Comparison of ENCODE assay signal across 8 cellular contexts in genomic region chr5:10354048-10354872, GRCh38. TPM values are rescaled to one million over a fixed set of nuclear protein-coding genes. Genes with fewer than 3 reads are reported as not detected.
DNase-seq lines count a peak whose midpoint lies in the region; ATAC-seq, FAIRE-seq and TF ChIP-seq lines count a peak whose summit lies in the region.

No MANE protein-coding gene starts in this region.

- peaks cover 17% of the 10 kb centered on the region for H3K4me1 ChIP-seq in endothelial cell of umbilical vein (ENCODE audit: control insufficient read depth, extremely low read depth, insufficient read depth, low read length)
- peaks cover 25% of the 10 kb centered on the region for H3K4me1 ChIP-seq in testis

- no peaks in the 10 kb centered on the region for H3K36me3 ChIP-seq in endothelial cell of umbilical vein (ENCODE audit: control insufficient read depth in 2 of 2, extremely low read depth in 1 of 2, insufficient read depth in 2 of 2, low read length in 2 of 2)
- no peaks in the 10 kb centered on the region for H3K36me3 ChIP-seq in testis (ENCODE audit: low read depth, missing control alignments)

- TSS peak; percentile 43 for BruUV-seq in endothelial cell of umbilical vein (replicated peaks; lab: Mats Ljungman, UMichigan)

- peak overlapping the region; percentile 97 for H3K27ac Mint-ChIP-seq in activated CD4-positive, alpha-beta memory T cell treated with anti-CD3 and anti-CD28 coated beads, Interleukin-2, amount 10 ng/mL, durations not matched to agents 7 days and 5 days

- FAIRE-seq in endothelial cell of umbilical vein (lab: Jason Lieb, UNC) = peak; percentile 72

- H3K4me3 Mint-ChIP-seq in activated CD4-positive, alpha-beta memory T cell treated with anti-CD3 and anti-CD28 coated beads, Interleukin-2, amount 10 ng/mL, durations not matched to agents 7 days and 5 days = peak overlapping the region; percentile 99

- H3K4me3 ChIP-seq in endothelial cell of umbilical vein (replicated peaks in 1 of 3; ENCODE audit: insufficient read depth in 1 of 3, low read depth in 1 of 3, low read length in 3 of 3) (peak overlapping the region; percentile 47 to 94 (median 72)), testis (peak overlapping the region; percentile 98 to 99)

- peak overlapping the region; percentile 96 for H3K9ac ChIP-seq in endothelial cell of umbilical vein (replicated peaks; ENCODE audit: extremely low read depth, insufficient read depth, low read length)

- dilution Hi-C loops in endothelial cell of umbilical vein (cut with MboI; ENCODE audit: extremely low pct_ligation_motif_present, low sequenced_read_pairs) = no loop called here

- WGBS in testis, 2 donors = 1 to 2% methylated on average over 37 to 45 of the region's 54 CpGs

- H3K27ac ChIP-seq in endothelial cell of umbilical vein (ENCODE audit: insufficient read depth, low read depth, low read length) (peak overlapping the region; percentile 85), testis (peak overlapping the region; percentile 99)

- TF ChIP-seq POLR2A in endothelial cell of umbilical vein (IDR thresholded peaks at IDR 0.05; ENCODE audit: low read depth, low read length) (no peak), testis (IDR thresholded peaks at IDR 0.05) (no peak)

- intact Hi-C loops in endothelial cell of umbilical vein (cut with micrococcal nuclease) = no loop called here
- intact Hi-C loops in testis (cut with DNase I; ENCODE audit: low total_unique reads) = no loop called here

- H3K79me2 ChIP-seq in endothelial cell of umbilical vein (ENCODE audit: control insufficient read depth, insufficient read depth, low read length) = peaks cover 57% of the 10 kb centered on the region

- no peaks in the 10 kb centered on the region for H3K9me3 ChIP-seq in endothelial cell of umbilical vein (replicated peaks; ENCODE audit: control insufficient read depth, insufficient read depth, low read length)
- no peaks in the 10 kb centered on the region for H3K9me3 ChIP-seq in testis

- CTCF ChIA-PET in activated CD4-positive, alpha-beta memory T cell treated with anti-CD3 and anti-CD28 coated beads, Interleukin-2, amount 10 ng/mL, durations not matched to agents 7 days and 5 days (lab: Charles Lee) = interaction anchor here (1.1 to 3.1 kb wide), 12 partner anchors 10 to 281 kb away, joined by 3 to 19 read pairs (median 4); partner anchors contain the start of genes ATPSCKMT and CCT5
- CTCF ChIA-PET in endothelial cell of umbilical vein (lab: Charles Lee) = interaction anchor here (1.0 to 2.4 kb wide), 6 partner anchors 10 to 70 kb away, joined by 3 to 28 read pairs (median 4); no protein-coding TSS in a partner anchor

- H4K20me1 ChIP-seq in endothelial cell of umbilical vein (replicated peaks; ENCODE audit: control insufficient read depth, extremely low read depth, insufficient read depth, low read length) = peaks cover 20% of the 10 kb centered on the region

- H3K27me3 Mint-ChIP-seq in activated CD4-positive, alpha-beta memory T cell treated with anti-CD3 and anti-CD28 coated beads, Interleukin-2, amount 10 ng/mL, durations not matched to agents 7 days and 5 days = no peaks in the 10 kb centered on the region

- no peak for TF ChIP-seq CTCF in endothelial cell of umbilical vein (IDR thresholded peaks at IDR 0.05; ENCODE audit: extremely low read depth in 1 of 2, insufficient read depth in 1 of 2, low read depth in 1 of 2, low read length in 2 of 2)
- no peak for TF ChIP-seq CTCF in testis (IDR thresholded peaks at IDR 0.05)

- H3K4me1 Mint-ChIP-seq in activated CD4-positive, alpha-beta memory T cell treated with anti-CD3 and anti-CD28 coated beads, Interleukin-2, amount 10 ng/mL, durations not matched to agents 7 days and 5 days = peaks cover 40% of the 10 kb centered on the region

- DNase-seq in NCI-H1694 treated with DMSO at 0.1 percent for 48 hours (lab: John Stamatoyannopoulos, UW) (peak; percentile 31), NCI-H1694 (lab: John Stamatoyannopoulos, UW) (no peak), NCI-H446 treated with DMSO at 0.1 percent for 48 hours (lab: John Stamatoyannopoulos, UW) (peak; percentile 41), endothelial cell of umbilical vein (ENCODE audit: low read depth, low spot score) (peak; percentile 74), myocyte (ENCODE audit: low read depth) (peak; percentile 39), testis (peak; percentile 54)
- peak; percentile 50 for DNase-seq in activated CD4-positive, alpha-beta memory T cell treated with anti-CD3 and anti-CD28 coated beads, Interleukin-2, amount 10 ng/mL, durations not matched to agents 7 days and 5 days

- H3K36me3 Mint-ChIP-seq in activated CD4-positive, alpha-beta memory T cell treated with anti-CD3 and anti-CD28 coated beads, Interleukin-2, amount 10 ng/mL, durations not matched to agents 7 days and 5 days (ENCODE audit: low read depth) = peaks cover 3% of the 10 kb centered on the region

- H3K9me1 ChIP-seq in endothelial cell of umbilical vein (replicated peaks; ENCODE audit: control insufficient read depth, extremely low read depth, insufficient read depth, low read length) = no peaks in the 10 kb centered on the region

- H3K4me2 ChIP-seq in endothelial cell of umbilical vein (ENCODE audit: insufficient read depth, low read length) = peak overlapping the region; percentile 100

- H3K9me3 Mint-ChIP-seq in activated CD4-positive, alpha-beta memory T cell treated with anti-CD3 and anti-CD28 coated beads, Interleukin-2, amount 10 ng/mL, durations not matched to agents 7 days and 5 days = no peaks in the 10 kb centered on the region

- ATAC-seq in HG02852 (IDR thresholded peaks at IDR 0.05; ENCODE audit: unreplicated experiment) = peak; percentile 16

- H3K27me3 ChIP-seq in endothelial cell of umbilical vein (ENCODE audit: control insufficient read depth in 2 of 2, insufficient read depth in 2 of 2, low read length in 2 of 2) (no peaks in the 10 kb centered on the region), testis (no peaks in the 10 kb centered on the region)

- peak overlapping the region; percentile 95 for H2AFZ ChIP-seq in endothelial cell of umbilical vein (ENCODE audit: low read depth, low read length)

- POLR2A ChIA-PET in activated CD4-positive, alpha-beta memory T cell treated with anti-CD3 and anti-CD28 coated beads, Interleukin-2, amount 10 ng/mL, durations not matched to agents 7 days and 5 days (lab: Charles Lee) = interaction anchor here (1.0 to 3.2 kb wide), 24 partner anchors 8 to 407 kb away, joined by 3 to 55 read pairs (median 4); partner anchors contain the start of genes ATPSCKMT, CCT5, DAP and ROPN1L
- POLR2A ChIA-PET in endothelial cell of umbilical vein (lab: Charles Lee) = interaction anchor here (0.6 to 1.5 kb wide), 6 partner anchors 11 to 403 kb away, joined by 3 to 5 read pairs (median 4); partner anchors contain the start of gene CCT5

TF ChIP-seq in endothelial cell of umbilical vein, 7 proteins besides CTCF, POLR2A, EP300 and RAD21:
- TF ChIP-seq EZH2 (IDR thresholded peaks at IDR 0.05; ENCODE audit: borderline replicate concordance, low read depth, low read length, severe bottlenecking) (no peak), MYC (IDR thresholded peaks at IDR 0.05; ENCODE audit: low read depth, low read length) (no peak), MAX (IDR thresholded peaks at IDR 0.05; ENCODE audit: insufficient read depth, insufficient read length) (no peak), JUN (IDR thresholded peaks at IDR 0.05; ENCODE audit: borderline replicate concordance, insufficient read depth, insufficient read length, low read depth) (no peak), FOS (IDR thresholded peaks at IDR 0.05; ENCODE audit: borderline replicate concordance, insufficient read depth, low read length) (no peak)
TF ChIP-seq in endothelial cell of umbilical vein: peak in this region for 0.

RNA-seq across cellular contexts. Expression of gene MARCHF6, which starts 0.8 kb away (rescaled TPM):
- 100 to 1,000 TPM; 101 to 109 TPM for total RNA-seq in activated CD4-positive, alpha-beta memory T cell treated with anti-CD3 and anti-CD28 coated beads, Interleukin-2, amount 10 ng/mL, durations not matched to agents 7 days and 5 days
- 105 and 108 TPM in 2 replicates for total RNA-seq in endothelial cell of umbilical vein
- polyA plus RNA-seq in endothelial cell of umbilical vein = 89.1 and 112 TPM in 2 replicates
- polyA plus RNA-seq in endothelial cell of umbilical vein (2011; cell fraction: cytosol; rRNA removed) = 39.0 and 39.1 TPM in 2 replicates
- polyA plus RNA-seq in endothelial cell of umbilical vein (2011; cell fraction: nucleus; rRNA removed) = 294 and 326 TPM in 2 replicates
- 95.9 and 98.6 TPM in 2 replicates for polyA plus RNA-seq in endothelial cell of umbilical vein (2012)
- 370 and 490 TPM in 2 replicates for polyA minus RNA-seq in endothelial cell of umbilical vein
- 222 TPM for polyA minus RNA-seq in endothelial cell of umbilical vein (2011; cell fraction: cytosol; rRNA and poly(A)+ RNA removed)
- polyA minus RNA-seq in endothelial cell of umbilical vein (2011; cell fraction: nucleus; rRNA and poly(A)+ RNA removed) = 128 and 163 TPM in 2 replicates
- total RNA-seq in myocyte = 38.4 and 44.0 TPM in 2 replicates
- polyA plus RNA-seq in myocyte (2012) = 69.7 TPM
- total RNA-seq in testis = 100 to 1,000 TPM; 120 to 136 TPM
- 153 TPM for polyA plus RNA-seq in testis (ENCODE audit: insufficient read depth, low read depth, low replicate concordance)

RNA-seq across cellular contexts. Expression of gene CMBL, which starts 46.6 kb away (rescaled TPM):
- total RNA-seq in activated CD4-positive, alpha-beta memory T cell treated with anti-CD3 and anti-CD28 coated beads, Interleukin-2, amount 10 ng/mL, durations not matched to agents 7 days and 5 days = 1 to 10 TPM; 1.7 to 2.0 TPM
- 14.3 and 15.9 TPM in 2 replicates for total RNA-seq in endothelial cell of umbilical vein
- polyA plus RNA-seq in endothelial cell of umbilical vein = 19.8 and 23.9 TPM in 2 replicates
- 23.4 and 25.2 TPM in 2 replicates for polyA plus RNA-seq in endothelial cell of umbilical vein (2011; cell fraction: cytosol; rRNA removed)
- polyA plus RNA-seq in endothelial cell of umbilical vein (2011; cell fraction: nucleus; rRNA removed) = 4.5 and 5.3 TPM in 2 replicates
- 25.0 and 26.1 TPM in 2 replicates for polyA plus RNA-seq in endothelial cell of umbilical vein (2012)
- 19.0 and 25.3 TPM in 2 replicates for polyA minus RNA-seq in endothelial cell of umbilical vein
- polyA minus RNA-seq in endothelial cell of umbilical vein (2011; cell fraction: cytosol; rRNA and poly(A)+ RNA removed) = 138 TPM
- 2.9 and 5.7 TPM in 2 replicates for polyA minus RNA-seq in endothelial cell of umbilical vein (2011; cell fraction: nucleus; rRNA and poly(A)+ RNA removed)
- 2.0 TPM in 2 replicates for total RNA-seq in myocyte
- 12.7 TPM for polyA plus RNA-seq in myocyte (2012)
- 1 to 10 TPM; 4.3 to 7.2 TPM for total RNA-seq in testis
- 16.1 TPM for polyA plus RNA-seq in testis (ENCODE audit: insufficient read depth, low read depth, low replicate concordance)
